Comparison of ENCODE assay signal across 27 cellular contexts in the genomic region with DNA sequence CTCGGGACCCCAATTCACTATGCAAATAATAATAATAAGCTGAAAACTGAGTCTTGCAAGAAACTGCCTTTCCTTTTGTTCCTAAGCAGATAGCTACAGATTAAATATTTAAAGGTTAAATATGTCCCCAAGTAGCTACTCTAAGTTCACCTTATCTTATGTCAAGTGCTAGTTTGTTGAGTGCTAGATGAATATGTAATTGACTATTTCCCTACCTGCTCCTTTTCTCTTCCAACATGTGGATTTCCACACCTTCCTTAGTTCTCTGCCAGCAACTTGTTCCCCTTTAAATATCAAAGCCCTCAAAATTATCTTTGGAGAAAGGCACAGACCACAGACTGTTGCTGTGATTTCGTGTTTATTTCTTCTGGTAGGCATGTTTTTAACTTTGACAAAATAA.
"Had no signal": no experiment of that assay in that cellular context is flagged by ENCODE, and none has a peak within 500 bp of the region (broad histone marks: within the 10 kb centered on the region; RNA-seq: fewer than 3 reads in every experiment).

No MANE protein-coding gene starts in this region.

- H3K27ac Mint-ChIP-seq: mesothelial cell of epicardium; naive B cell; natural killer cell; nephron progenitor cell; progenitor cell of endocrine pancreas; stimulated activated memory B cell treated with anti-CD40 and anti-IgM and Interleukin-4, amounts not matched to agents 10 μg/mL and 1 μg/mL and 100 μg/mL, for 72 hours; stimulated activated naive CD8-positive, alpha-beta T cell treated with anti-CD3 and anti-CD28 coated beads, Interleukin-15, amount 100 ng/mL, for 72 hours; type B pancreatic cell had no signal

- H3K9me3 Mint-ChIP-seq: nephron progenitor cell, type B pancreatic cell had no signal

- H3K9me3 ChIP-seq: lower lobe of right lung, ovary, right atrium auricular region, right lobe of liver, tibial nerve, uterus had no signal

- H3K4me3 ChIP-seq: lower lobe of right lung, ovary, right atrium auricular region, right lobe of liver, smooth muscle cell, tibial nerve, uterus had no signal

- ATAC-seq: left cardiac atrium; left lobe of liver; lower lobe of right lung; natural killer cell; right lobe of liver; stimulated activated memory B cell treated with anti-CD40 and anti-IgM and Interleukin-4, amounts not matched to agents 10 μg/mL and 1 μg/mL and 100 μg/mL, for 72 hours; stimulated activated naive CD8-positive, alpha-beta T cell treated with anti-CD3 and anti-CD28 coated beads, Interleukin-15, amount 100 ng/mL, for 72 hours had no signal

- H3K4me1 ChIP-seq: lower lobe of right lung, right atrium auricular region, right lobe of liver, tibial nerve, uterus had no signal

- H3K4me2 ChIP-seq: smooth muscle cell had no signal

- DNase-seq: hippocampal formation; kidney glomerular epithelial cell; left cardiac atrium; lower lobe of right lung; mammary epithelial cell; mesenchymal stem cell; naive B cell; natural killer cell; nephron progenitor cell; ovary; right lobe of liver; stimulated activated CD4-positive, alpha-beta T cell treated with anti-CD3 and anti-CD28 coated beads, Interleukin-1b, Interleukin-23, amount 100 ng/mL, for 48 hours; stimulated activated CD4-positive, alpha-beta T cell treated with anti-CD3 and anti-CD28 coated beads, Interleukin-2, amount 100 ng/mL, for 48 hours; stimulated activated CD4-positive, alpha-beta T cell treated with anti-CD3 and anti-CD28 coated beads, Interleukin-4, amount 100 ng/mL, for 4 hours; stimulated activated CD8-positive, alpha-beta memory T cell treated with anti-CD3 and anti-CD28 coated beads, Interleukin-4, amount 100 ng/mL, for 48 hours; stimulated activated naive CD4-positive, alpha-beta T cell treated with Interleukin-2 at 50 U/mL for 16 hours; stimulated activated naive CD8-positive, alpha-beta T cell treated with anti-CD3 and anti-CD28 coated beads, Interleukin-15, amount 100 ng/mL, for 72 hours; substantia nigra; uterus had no signal

- H3K27me3 Mint-ChIP-seq: naive B cell; progenitor cell of endocrine pancreas; stimulated activated memory B cell treated with anti-CD40 and anti-IgM and Interleukin-4, amounts not matched to agents 10 μg/mL and 1 μg/mL and 100 μg/mL, for 72 hours; stimulated activated naive CD8-positive, alpha-beta T cell treated with anti-CD3 and anti-CD28 coated beads, Interleukin-15, amount 100 ng/mL, for 72 hours had no signal

- H3K27ac ChIP-seq: lower lobe of right lung, ovary, right atrium auricular region, right lobe of liver, tibial nerve, uterus had no signal

- H3K27me3 ChIP-seq: ovary, right atrium auricular region, right lobe of liver, tibial nerve, uterus had no signal

- H3K4me1 Mint-ChIP-seq: naive B cell; natural killer cell; nephron progenitor cell; stimulated activated memory B cell treated with anti-CD40 and anti-IgM and Interleukin-4, amounts not matched to agents 10 μg/mL and 1 μg/mL and 100 μg/mL, for 72 hours; stimulated activated naive CD8-positive, alpha-beta T cell treated with anti-CD3 and anti-CD28 coated beads, Interleukin-15, amount 100 ng/mL, for 72 hours had no signal

- H3K36me3 ChIP-seq: lower lobe of right lung, ovary, right atrium auricular region, right lobe of liver, tibial nerve, uterus had no signal

- H3K36me3 Mint-ChIP-seq: mesothelial cell of epicardium; naive B cell; natural killer cell; stimulated activated memory B cell treated with anti-CD40 and anti-IgM and Interleukin-4, amounts not matched to agents 10 μg/mL and 1 μg/mL and 100 μg/mL, for 72 hours; type B pancreatic cell had no signal

- H3K4me3 Mint-ChIP-seq: mesothelial cell of epicardium; naive B cell; natural killer cell; nephron progenitor cell; stimulated activated memory B cell treated with anti-CD40 and anti-IgM and Interleukin-4, amounts not matched to agents 10 μg/mL and 1 μg/mL and 100 μg/mL, for 72 hours; stimulated activated naive CD8-positive, alpha-beta T cell treated with anti-CD3 and anti-CD28 coated beads, Interleukin-15, amount 100 ng/mL, for 72 hours; type B pancreatic cell had no signal
